In the genomic region with DNA sequence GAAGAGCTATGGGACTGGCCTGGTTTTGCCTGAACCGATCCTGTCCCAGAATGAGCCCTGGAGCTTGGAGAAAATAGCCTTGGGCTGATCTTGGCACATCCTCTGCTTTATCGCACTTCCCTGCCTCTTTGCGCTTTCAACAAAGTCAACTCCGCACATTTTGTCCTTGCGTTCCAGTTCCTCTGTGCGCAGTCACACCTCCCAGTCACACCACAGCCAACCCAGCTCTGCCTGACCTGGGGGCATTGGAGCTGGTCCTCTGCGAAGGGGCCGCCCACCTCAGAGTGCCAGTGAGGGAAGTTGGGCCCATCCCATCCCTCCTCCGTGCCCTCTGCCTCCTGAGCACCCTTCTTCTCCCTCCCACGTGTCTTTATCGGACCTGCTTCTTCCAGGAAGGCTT, we compare ENCODE assay signal across 21 cellular contexts. TPM values are rescaled to one million over a fixed set of nuclear protein-coding genes. Genes with fewer than 3 reads are reported as not detected.
"Had no signal": no experiment of that assay in that cellular context is flagged by ENCODE, and none has a peak within 500 bp of the region (broad histone marks: within the 10 kb centered on the region; RNA-seq: fewer than 3 reads in every experiment).

No MANE protein-coding gene starts in this region.

- ATAC-seq: activated CD8-positive, alpha-beta T cell treated with anti-CD3 and anti-CD28 coated beads, Interleukin-2, amount 10 ng/mL, durations not matched to agents 7 days and 5 days; left colon; naive thymus-derived CD8-positive, alpha-beta T cell; stimulated activated effector memory CD8-positive, alpha-beta T cell treated with anti-CD3 and anti-CD28 coated beads, Interleukin-12 subunit alpha, Interleukin-12 subunit beta, amount 100 ng/mL, for 72 hours had no signal

- H3K36me3 ChIP-seq: brain microvascular endothelial cell, neural progenitor cell, uterus had no signal

- H3K9me3 ChIP-seq: stomach, uterus had no signal

- DNase-seq: activated CD4-positive, alpha-beta T cell treated with anti-CD3 and anti-CD28 coated beads, Interleukin-2, amount 10 ng/mL, durations not matched to agents 24 days and 14 days; activated CD8-positive, alpha-beta T cell treated with anti-CD3 and anti-CD28 coated beads, Interleukin-2, amount 10 ng/mL, durations not matched to agents 7 days and 5 days; activated gamma-delta T cell; aorta; brain microvascular endothelial cell; central memory CD4-positive, alpha-beta T cell; effector memory CD4-positive, alpha-beta T cell; foreskin melanocyte; left colon; mammary epithelial cell; stimulated activated CD4-positive, alpha-beta T cell treated with anti-CD3 and anti-CD28 coated beads, Interleukin-12 subunit alpha, Interleukin-12 subunit beta, amount 100 ng/mL, for 4 hours; stomach; T1000; trophoblast cell; uterus had no signal

- H3K4me1 ChIP-seq: uterus had no signal

- H3K27me3 ChIP-seq: neural progenitor cell, stomach, uterus had no signal

- H3K4me3 ChIP-seq: neural progenitor cell, stomach, uterus had no signal

- H3K9ac ChIP-seq: neural progenitor cell had no signal

- H3K27ac ChIP-seq: brain microvascular endothelial cell, neural progenitor cell, stomach, uterus had no signal

RNA-seq across cellular contexts. Expression of gene IP6K3, which starts 18.3 kb away (rescaled TPM):
- total RNA-seq: activated CD4-positive, alpha-beta T cell treated with anti-CD3 and anti-CD28 coated beads, Interleukin-2, amount 10 ng/mL, durations not matched to agents 24 days and 14 days; activated CD8-positive, alpha-beta T cell treated with anti-CD3 and anti-CD28 coated beads, Interleukin-2, amount 10 ng/mL, durations not matched to agents 7 days and 5 days; activated T-helper 1 cell treated with anti-CD3 and anti-CD28 coated beads, Interleukin-12 subunit alpha, Interleukin-12 subunit beta, Interleukin-2, Interleukin-4 antibody, amounts not matched to agents 30 ng/mL and 10 ng/mL and 1 ng/mL, durations not matched to agents 14 hours and 24 hours and 36 hours; dermis microvascular lymphatic vessel endothelial cell; naive thymus-derived CD8-positive, alpha-beta T cell; temporal lobe had no signal
- polyA plus RNA-seq: mammary epithelial cell; naive thymus-derived CD8-positive, alpha-beta T cell had no signal
